Comparison of ENCODE assay signal across 20 cellular contexts in the genomic region with DNA sequence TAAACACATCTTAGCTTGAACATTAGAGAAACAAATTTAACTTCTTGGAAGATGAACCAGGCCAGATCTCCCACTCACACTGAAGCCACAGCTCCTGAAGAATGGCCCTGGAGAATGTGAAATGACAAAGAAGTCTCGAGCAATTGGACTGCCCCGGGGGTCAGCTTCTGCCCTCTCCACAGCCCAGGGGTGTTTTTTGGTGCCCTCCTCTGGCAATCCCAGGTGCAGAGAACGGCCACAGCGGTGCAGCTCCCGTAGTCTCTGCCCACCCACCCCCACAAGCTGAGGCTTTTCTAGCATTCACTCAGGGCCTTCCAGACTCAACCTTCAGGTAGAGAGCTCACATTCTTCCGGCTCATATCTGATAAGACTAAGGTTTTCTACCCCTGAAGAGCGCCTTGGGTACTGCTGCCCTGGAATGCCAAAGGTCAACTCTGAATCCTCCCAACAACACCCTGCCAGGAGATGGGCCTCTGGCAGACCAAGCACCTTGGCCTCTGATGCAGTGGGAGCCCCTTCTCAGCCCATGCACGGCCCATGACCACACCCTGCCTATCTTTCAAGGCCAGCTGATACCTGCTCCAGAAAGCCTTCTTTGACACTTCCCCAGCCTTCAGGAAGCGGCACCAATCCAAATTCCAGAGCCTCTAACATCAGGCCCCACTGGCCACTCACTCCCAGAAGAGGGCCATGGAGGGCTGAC.
A peak's percentile ranks its signal among the peaks of the same experiment; 100 is the strongest.
DNase-seq lines count a peak whose midpoint lies in the region; ATAC-seq, FAIRE-seq and TF ChIP-seq lines count a peak whose summit lies in the region.
"Had no signal": no experiment of that assay in that cellular context is flagged by ENCODE, and none has a peak within 500 bp of the region (broad histone marks: within the 10 kb centered on the region; RNA-seq: fewer than 3 reads in every experiment).

No MANE protein-coding gene starts in this region.

- WGBS in mesenchymal stem cell: 74% methylated on average over 9 of the region's 9 CpGs

- H3K4ac ChIP-seq in mesenchymal stem cell (ENCODE audit: low read depth in 1 of 2, low read length in 2 of 2): no peak overlapping the region

- H3K4me3 ChIP-seq in bronchial epithelial cell (ENCODE audit: low read depth, low read length) (no peak overlapping the region), mesenchymal stem cell (ENCODE audit: insufficient read depth in 1 of 2, low read depth in 1 of 2, low read length in 2 of 2) (no peak overlapping the region), upper lobe of right lung (no peak overlapping the region)
- H3K4me3 ChIP-seq: Peyer's patch had no signal

- H4K91ac ChIP-seq in mesenchymal stem cell (ENCODE audit: low read length): no peak overlapping the region

- no peak for ATAC-seq in activated naive CD4-positive, alpha-beta T cell treated with anti-CD3 and anti-CD28 coated beads, Interleukin-2, amount 50 U/mL, for 72 hours
- ATAC-seq in upper lobe of right lung: no peak

- no peaks in the 10 kb centered on the region for H3K4me1 Mint-ChIP-seq in activated naive CD4-positive, alpha-beta T cell treated with anti-CD3 and anti-CD28 coated beads, Interleukin-2, amount 10 ng/mL, durations not matched to agents 7 days and 5 days

- H2BK120ac ChIP-seq in mesenchymal stem cell (ENCODE audit: low read depth, low read length): no peak overlapping the region

- DNase-seq in activated naive CD4-positive, alpha-beta T cell treated with anti-CD3 and anti-CD28 coated beads, Interleukin-2, amount 10 ng/mL, durations not matched to agents 7 days and 5 days: peak; percentile 1
- no peak for DNase-seq in activated naive CD4-positive, alpha-beta T cell treated with anti-CD3 and anti-CD28 coated beads, Interleukin-2, amount 50 U/mL, for 72 hours (ENCODE audit: low spot score in 2 of 2)
- DNase-seq in bronchial epithelial cell (ENCODE audit: low read depth) (no peak), mesenchymal stem cell (no peak), upper lobe of right lung (peak; percentile 48), SW 1271 (lab: John Stamatoyannopoulos, UW) (no peak), NCI-H1092 treated with DMSO at 0.1 percent for 48 hours (lab: John Stamatoyannopoulos, UW) (no peak)
- no peak for DNase-seq in activated CD8-positive, alpha-beta memory T cell treated with anti-CD3 and anti-CD28 coated beads, Interleukin-2, amount 50 U/mL, for 48 hours
- DNase-seq: C1 segment of cervical spinal cord, DMS79 treated with DMSO at 0.1 percent for 48 hours, GDM1, NCI-H1048, NCI-H146, NCI-H2081 treated with DMSO at 0.1 percent for 48 hours, NCI-H510A treated with DMSO at 0.1 percent for 48 hours, NCI-H82, SHP77 treated with DMSO at 0.1 percent for 48 hours had no signal

- TF ChIP-seq CTCF in bronchial epithelial cell (IDR thresholded peaks at IDR 0.05; ENCODE audit: insufficient read depth, low read length, severe bottlenecking) (no peak), upper lobe of right lung (IDR thresholded peaks at IDR 0.05) (no peak)

- H3K4me2 ChIP-seq in mesenchymal stem cell (ENCODE audit: low read length, poor library complexity, severe bottlenecking): no peak overlapping the region

- no peak overlapping the region for H3K4me3 Mint-ChIP-seq in activated naive CD4-positive, alpha-beta T cell treated with anti-CD3 and anti-CD28 coated beads, Interleukin-2, amount 10 ng/mL, durations not matched to agents 7 days and 5 days

- no peak overlapping the region for H3K9ac ChIP-seq in mesenchymal stem cell (ENCODE audit: low read length)

- no peaks in the 10 kb centered on the region for H3K36me3 ChIP-seq in bronchial epithelial cell (ENCODE audit: control insufficient read depth, insufficient read depth, low read length)
- no peaks in the 10 kb centered on the region for H3K36me3 ChIP-seq in mesenchymal stem cell (ENCODE audit: control insufficient read depth in 1 of 2, insufficient read depth in 2 of 2, low read depth in 1 of 2, low read length in 2 of 2)
- H3K36me3 ChIP-seq in upper lobe of right lung: no peaks in the 10 kb centered on the region
- H3K36me3 ChIP-seq: Peyer's patch had no signal

- H2BK12ac ChIP-seq in mesenchymal stem cell (ENCODE audit: low read length in 2 of 2): no peak overlapping the region

- H2BK5ac ChIP-seq in mesenchymal stem cell (ENCODE audit: low read depth, low read length, poor library complexity, severe bottlenecking): no peak overlapping the region

- no peaks in the 10 kb centered on the region for H3K27me3 ChIP-seq in bronchial epithelial cell (ENCODE audit: control insufficient read depth, insufficient read depth, low read length)
- no peaks in the 10 kb centered on the region for H3K27me3 ChIP-seq in mesenchymal stem cell (ENCODE audit: control insufficient read depth in 1 of 2, insufficient read depth in 1 of 2, low read length in 2 of 2)
- no peaks in the 10 kb centered on the region for H3K27me3 ChIP-seq in upper lobe of right lung
- H3K27me3 ChIP-seq: Peyer's patch had no signal

- H3K27me3 Mint-ChIP-seq in activated naive CD4-positive, alpha-beta T cell treated with anti-CD3 and anti-CD28 coated beads, Interleukin-2, amount 10 ng/mL, durations not matched to agents 7 days and 5 days: peaks cover 7% of the 10 kb centered on the region

- no peaks in the 10 kb centered on the region for H3K9me3 Mint-ChIP-seq in activated naive CD4-positive, alpha-beta T cell treated with anti-CD3 and anti-CD28 coated beads, Interleukin-2, amount 10 ng/mL, durations not matched to agents 7 days and 5 days
- no peaks in the 10 kb centered on the region for H3K9me3 Mint-ChIP-seq in activated naive CD4-positive, alpha-beta T cell treated with anti-CD3 and anti-CD28 coated beads, Interleukin-2, amount 50 U/mL, for 72 hours

- H3K27ac Mint-ChIP-seq in activated naive CD4-positive, alpha-beta T cell treated with anti-CD3 and anti-CD28 coated beads, Interleukin-2, amount 10 ng/mL, durations not matched to agents 7 days and 5 days: no peak overlapping the region
- H3K27ac Mint-ChIP-seq in activated naive CD4-positive, alpha-beta T cell treated with anti-CD3 and anti-CD28 coated beads, Interleukin-2, amount 50 U/mL, for 72 hours: no peak overlapping the region

- H4K8ac ChIP-seq in mesenchymal stem cell (ENCODE audit: low read length): no peak overlapping the region

- no peak overlapping the region for H3K14ac ChIP-seq in mesenchymal stem cell (ENCODE audit: low read length in 2 of 2)

- FAIRE-seq in bronchial epithelial cell (lab: Jason Lieb, UNC): peak; percentile 32
- FAIRE-seq: GM12892, H54 had no signal

- H3K9me3 ChIP-seq in mesenchymal stem cell (ENCODE audit: control insufficient read depth, low read length) (no peaks in the 10 kb centered on the region), upper lobe of right lung (no peaks in the 10 kb centered on the region)
- H3K9me3 ChIP-seq: Peyer's patch had no signal

- H3K4me1 ChIP-seq in mesenchymal stem cell (ENCODE audit: control insufficient read depth, insufficient read depth, low read depth, low read length) (peaks cover 20% of the 10 kb centered on the region), upper lobe of right lung (no peaks in the 10 kb centered on the region)
- H3K4me1 ChIP-seq: Peyer's patch had no signal

- H2AK5ac ChIP-seq in mesenchymal stem cell (ENCODE audit: low read length, severe bottlenecking): peak overlapping the region; percentile 54

- no peak overlapping the region for H2AFZ ChIP-seq in mesenchymal stem cell (ENCODE audit: low read depth, low read length)

- H3K18ac ChIP-seq in mesenchymal stem cell (ENCODE audit: low read depth in 1 of 2, low read length in 2 of 2): no peak overlapping the region

- no peaks in the 10 kb centered on the region for H3K79me1 ChIP-seq in mesenchymal stem cell (replicated peaks; ENCODE audit: low read length, poor library complexity, severe bottlenecking)

- no peak overlapping the region for H3K23ac ChIP-seq in mesenchymal stem cell (ENCODE audit: low read length in 2 of 2)

- intact Hi-C loops in upper lobe of right lung (cut with DNase I): no loop called here

- CTCF ChIA-PET in activated naive CD4-positive, alpha-beta T cell treated with anti-CD3 and anti-CD28 coated beads, Interleukin-2, amount 10 ng/mL, durations not matched to agents 7 days and 5 days (lab: Charles Lee): no interaction called here

- no peaks in the 10 kb centered on the region for H3K36me3 Mint-ChIP-seq in activated naive CD4-positive, alpha-beta T cell treated with anti-CD3 and anti-CD28 coated beads, Interleukin-2, amount 10 ng/mL, durations not matched to agents 7 days and 5 days
- H3K36me3 Mint-ChIP-seq in activated naive CD4-positive, alpha-beta T cell treated with anti-CD3 and anti-CD28 coated beads, Interleukin-2, amount 50 U/mL, for 72 hours: no peaks in the 10 kb centered on the region

- H2BK15ac ChIP-seq in mesenchymal stem cell (ENCODE audit: low read depth, poor library complexity, severe bottlenecking): no peak overlapping the region

- no peak overlapping the region for H3K27ac ChIP-seq in mesenchymal stem cell (ENCODE audit: low read length, poor library complexity, severe bottlenecking)
- no peak overlapping the region for H3K27ac ChIP-seq in upper lobe of right lung
- H3K27ac ChIP-seq: Peyer's patch had no signal

Comparison
In these comparisons a context has a peak if more than half of its experiments do, and no peak if none do; other contexts are left out.
1. DNase-seq: peak in activated naive CD4-positive, alpha-beta T cell treated with anti-CD3 and anti-CD28 coated beads, Interleukin-2, amount 10 ng/mL, durations not matched to agents 7 days and 5 days (single experiment) and upper lobe of right lung (single experiment); none in activated naive CD4-positive, alpha-beta T cell treated with anti-CD3 and anti-CD28 coated beads, Interleukin-2, amount 50 U/mL, for 72 hours (0 of 2), bronchial epithelial cell (single experiment), mesenchymal stem cell (single experiment), SW 1271 (0 of 2), NCI-H1092 treated with DMSO at 0.1 percent for 48 hours (single experiment) and activated CD8-positive, alpha-beta memory T cell treated with anti-CD3 and anti-CD28 coated beads, Interleukin-2, amount 50 U/mL, for 48 hours (single experiment).